In genomic region chr3:48716982-48717746, GRCh38 we compare ENCODE assay signal across 1 cellular context.
A peak's percentile ranks its signal among the peaks of the same experiment; 100 is the strongest.
TF ChIP-seq lines count a peak whose summit lies in the region.

TSS of gene IP6K2 (minus strand) at chr3:48717221. CDS start at chr3:48695291, 21,930 bp downstream.

TF ChIP-seq in HepG2, 621 proteins besides CTCF, POLR2A, EP300 and RAD21 (continued from another document and continues in another):
- TF ChIP-seq GPBP1L1 (CRISPR knock-in tag; IDR thresholded peaks at IDR 0.05) (no peak), ZBTB33 (CRISPR knock-in tag; IDR thresholded peaks at IDR 0.05) (0 out of 2 replicates have a peak, but pooled peaks have one; percentile 5), ZNF574 (CRISPR knock-in tag; IDR thresholded peaks at IDR 0.05) (peak; percentile 98), DRAP1 (CRISPR knock-in tag; IDR thresholded peaks at IDR 0.05) (peak; percentile 90), ISX (CRISPR knock-in tag; conservative IDR thresholded peaks at IDR 0.05) (no peak), ZNF430 (CRISPR knock-in tag; IDR thresholded peaks at IDR 0.05) (peak; percentile 63; the same call in 1 of the 2 replicates), ZNF616 (CRISPR knock-in tag; IDR thresholded peaks at IDR 0.05; ENCODE audit: low read depth) (no peak), ZNF597 (CRISPR knock-in tag; IDR thresholded peaks at IDR 0.05) (no peak), U2AF1 (optimal IDR thresholded peaks at IDR 0.05; ENCODE audit: low read depth, low read length) (no peak), ZNF160 (CRISPR knock-in tag; IDR thresholded peaks at IDR 0.05) (no peak), SSRP1 (CRISPR knock-in tag; IDR thresholded peaks at IDR 0.05) (peak; percentile 73; the same call in 1 of the 2 replicates), ZNF800 (CRISPR knock-in tag; IDR thresholded peaks at IDR 0.05) (no peak), ZNF780A (CRISPR knock-in tag; IDR thresholded peaks at IDR 0.05) (no peak), PAXIP1 (CRISPR knock-in tag; conservative IDR thresholded peaks at IDR 0.05) (peak; percentile 52), NFATC3 (CRISPR knock-in tag; IDR thresholded peaks at IDR 0.05) (no peak), LCORL (IDR thresholded peaks at IDR 0.05) (no peak), LCORL (CRISPR knock-in tag; IDR thresholded peaks at IDR 0.05) (peak; percentile 63; the same call in 1 of the 2 replicates), SOX6 (IDR thresholded peaks at IDR 0.05) (no peak), SOX6 (CRISPR knock-in tag; IDR thresholded peaks at IDR 0.05) (peak; percentile 73), KLF9 (CRISPR knock-in tag; IDR thresholded peaks at IDR 0.05; ENCODE audit: low read depth) (peak; percentile 46; the same call in 1 of the 2 replicates), ZNF614 (CRISPR knock-in tag; IDR thresholded peaks at IDR 0.05; ENCODE audit: borderline replicate concordance) (0 out of 2 replicates have a peak, but pooled peaks have one; percentile 70), SYNCRIP (IDR thresholded peaks at IDR 0.05; ENCODE audit: insufficient read depth, low read depth, low read length) (no peak), ZNF281 (CRISPR knock-in tag; IDR thresholded peaks at IDR 0.05; ENCODE audit: borderline replicate concordance) (no peak), RFX1 (IDR thresholded peaks at IDR 0.05) (peak; percentile 77), ELF1 (CRISPR knock-in tag; IDR thresholded peaks at IDR 0.05) (peak; percentile 98), ZHX2 (IDR thresholded peaks at IDR 0.05; ENCODE audit: low read depth) (peak; percentile 76), ZHX2 (CRISPR knock-in tag; IDR thresholded peaks at IDR 0.05; ENCODE audit: borderline replicate concordance) (no peak), ZMYM4 (CRISPR knock-in tag; IDR thresholded peaks at IDR 0.05) (peak; percentile 87), NR0B2 (CRISPR knock-in tag; IDR thresholded peaks at IDR 0.05) (no peak), TFDP1 (CRISPR knock-in tag; IDR thresholded peaks at IDR 0.05; ENCODE audit: borderline replicate concordance) (peak; percentile 55; the same call in 1 of the 2 replicates), CENPX (CRISPR knock-in tag; IDR thresholded peaks at IDR 0.05) (no peak)
